In genomic region chr21:33937931-33938339, GRCh38 we compare ENCODE assay signal across 13 cellular contexts. TPM values are rescaled to one million over a fixed set of nuclear protein-coding genes. Genes with fewer than 3 reads are reported as not detected.
DNase-seq lines count a peak whose midpoint lies in the region; ATAC-seq and TF ChIP-seq lines count a peak whose summit lies in the region.
"Had no signal": no experiment of that assay in that cellular context is flagged by ENCODE, and none has a peak within 500 bp of the region (broad histone marks: within the 10 kb centered on the region; RNA-seq: fewer than 3 reads in every experiment).

No MANE protein-coding gene starts in this region.

- peak overlapping the region; percentile 95 for H3K27ac Mint-ChIP-seq in activated CD4-positive, alpha-beta T cell treated with anti-CD3 and anti-CD28 coated beads for 36 hours
- peak overlapping the region; percentile 97 for H3K27ac Mint-ChIP-seq in activated naive CD8-positive, alpha-beta T cell
- H3K27ac Mint-ChIP-seq in stimulated activated naive CD8-positive, alpha-beta T cell treated with anti-CD3 and anti-CD28 coated beads, Interleukin-15, Interleukin-2, amounts not matched to agents 100 ng/mL and 50 ng/mL, for 24 hours, result peak overlapping the region; percentile 97

- no peaks in the 10 kb centered on the region for H3K27me3 ChIP-seq in body of pancreas
- H3K27me3 ChIP-seq: dorsolateral prefrontal cortex had no signal

- no peak for TF ChIP-seq CTCF in body of pancreas (IDR thresholded peaks at IDR 0.05)

- TF ChIP-seq POLR2A in body of pancreas (IDR thresholded peaks at IDR 0.05), result no peak

- no peaks in the 10 kb centered on the region for H3K4me1 ChIP-seq in body of pancreas

- no peaks in the 10 kb centered on the region for H3K36me3 ChIP-seq in body of pancreas (replicated peaks in 1 of 2; ENCODE audit: insufficient read depth in 1 of 2, low read depth in 2 of 2)

- WGBS in body of pancreas, 2 donors, result 68 to 81% methylated on average over 14 of the region's 14 CpGs

- H3K9me3 Mint-ChIP-seq in activated CD4-positive, alpha-beta T cell treated with anti-CD3 and anti-CD28 coated beads for 36 hours (ENCODE audit: low read depth), result no peaks in the 10 kb centered on the region
- no peaks in the 10 kb centered on the region for H3K9me3 Mint-ChIP-seq in activated naive CD8-positive, alpha-beta T cell (ENCODE audit: low read depth)
- H3K9me3 Mint-ChIP-seq in stimulated activated naive CD8-positive, alpha-beta T cell treated with anti-CD3 and anti-CD28 coated beads, Interleukin-15, Interleukin-2, amounts not matched to agents 100 ng/mL and 50 ng/mL, for 24 hours, result no peaks in the 10 kb centered on the region

- peak; percentile 73 for DNase-seq in activated CD4-positive, alpha-beta T cell treated with anti-CD3 and anti-CD28 coated beads for 36 hours
- DNase-seq in activated CD4-positive, alpha-beta T cell treated with anti-CD3 and anti-CD28 coated beads, Interleukin-2, amount 50 U/mL, for 1 hour, result no peak
- DNase-seq in T-helper 1 cell (peak in 4 of 5 donors; percentile 29 to 87 (median 42)), HPDE6-E6E7 (ENCODE audit: extremely low spot score) (no peak), body of pancreas (no peak)
- DNase-seq: DMS79, dorsolateral prefrontal cortex, glutamatergic neuron, mesendoderm, NCI-H1436 treated with DMSO at 0.1 percent for 48 hours had no signal

- CTCF ChIA-PET in activated CD4-positive, alpha-beta T cell treated with anti-CD3 and anti-CD28 coated beads for 36 hours (lab: Charles Lee), result interaction anchor here (0.6 to 4.6 kb wide), 4 partner anchors 9 to 371 kb away, joined by 3 to 21 read pairs (median 4); no protein-coding TSS in a partner anchor

- peaks cover 79% of the 10 kb centered on the region for H3K4me1 Mint-ChIP-seq in activated CD4-positive, alpha-beta T cell treated with anti-CD3 and anti-CD28 coated beads for 36 hours
- H3K4me1 Mint-ChIP-seq in activated naive CD8-positive, alpha-beta T cell (ENCODE audit: low read depth), result peaks cover 87% of the 10 kb centered on the region
- peaks cover 83% of the 10 kb centered on the region for H3K4me1 Mint-ChIP-seq in stimulated activated naive CD8-positive, alpha-beta T cell treated with anti-CD3 and anti-CD28 coated beads, Interleukin-15, Interleukin-2, amounts not matched to agents 100 ng/mL and 50 ng/mL, for 24 hours (ENCODE audit: low read depth)

- H3K4me3 Mint-ChIP-seq in activated CD4-positive, alpha-beta T cell treated with anti-CD3 and anti-CD28 coated beads for 36 hours, result peak overlapping the region; percentile 46
- peak overlapping the region; percentile 57 for H3K4me3 Mint-ChIP-seq in activated naive CD8-positive, alpha-beta T cell
- peak overlapping the region; percentile 35 for H3K4me3 Mint-ChIP-seq in stimulated activated naive CD8-positive, alpha-beta T cell treated with anti-CD3 and anti-CD28 coated beads, Interleukin-15, Interleukin-2, amounts not matched to agents 100 ng/mL and 50 ng/mL, for 24 hours

- intact Hi-C loops in activated CD4-positive, alpha-beta T cell treated with anti-CD3 and anti-CD28 coated beads for 36 hours (cut with DNase I, micrococcal nuclease), result loop anchor here (1.0 kb wide), 1 partner anchor 9 kb away; no protein-coding TSS in a partner anchor
- intact Hi-C loops in body of pancreas (cut with DNase I), result no loop called here

- H3K36me3 Mint-ChIP-seq in activated CD4-positive, alpha-beta T cell treated with anti-CD3 and anti-CD28 coated beads for 36 hours (ENCODE audit: low read depth), result peaks cover 36% of the 10 kb centered on the region
- peaks cover 3% of the 10 kb centered on the region for H3K36me3 Mint-ChIP-seq in activated naive CD8-positive, alpha-beta T cell
- peaks cover 19% of the 10 kb centered on the region for H3K36me3 Mint-ChIP-seq in stimulated activated naive CD8-positive, alpha-beta T cell treated with anti-CD3 and anti-CD28 coated beads, Interleukin-15, Interleukin-2, amounts not matched to agents 100 ng/mL and 50 ng/mL, for 24 hours (ENCODE audit: low read depth)

- POLR2A ChIA-PET in activated CD4-positive, alpha-beta T cell treated with anti-CD3 and anti-CD28 coated beads for 36 hours (lab: Charles Lee), result interaction anchor here (0.6 to 3.7 kb wide), 5 partner anchors 11 to 1836 kb away, joined by 3 to 57 read pairs (median 4); no protein-coding TSS in a partner anchor

- peak overlapping the region in 1 of 4 donors; percentile 24 for H3K27ac ChIP-seq in body of pancreas
- H3K27ac ChIP-seq: dorsolateral prefrontal cortex had no signal

- no peak overlapping the region for H3K4me3 ChIP-seq in body of pancreas
- H3K4me3 ChIP-seq: dorsolateral prefrontal cortex had no signal

- H3K27me3 Mint-ChIP-seq in activated CD4-positive, alpha-beta T cell treated with anti-CD3 and anti-CD28 coated beads for 36 hours, result no peaks in the 10 kb centered on the region
- no peaks in the 10 kb centered on the region for H3K27me3 Mint-ChIP-seq in activated naive CD8-positive, alpha-beta T cell
- no peaks in the 10 kb centered on the region for H3K27me3 Mint-ChIP-seq in stimulated activated naive CD8-positive, alpha-beta T cell treated with anti-CD3 and anti-CD28 coated beads, Interleukin-15, Interleukin-2, amounts not matched to agents 100 ng/mL and 50 ng/mL, for 24 hours

- ATAC-seq in activated CD4-positive, alpha-beta T cell treated with anti-CD3 and anti-CD28 coated beads for 36 hours, result peak; percentile 76
- ATAC-seq in HG02970 (IDR thresholded peaks at IDR 0.05; ENCODE audit: low FRiP score, unreplicated experiment), result no peak
- ATAC-seq in body of pancreas, result no peak

- H3K9me3 ChIP-seq in body of pancreas, result no peaks in the 10 kb centered on the region

RNA-seq across cellular contexts. Expression of gene ATP5PO, which starts 22.3 kb away (rescaled TPM):
- total RNA-seq in activated CD4-positive, alpha-beta T cell treated with anti-CD3 and anti-CD28 coated beads for 36 hours, result 100 to 1,000 TPM; 177 to 238 TPM
- total RNA-seq in body of pancreas, result 10 to 100 TPM; 79.1 to 85.0 TPM

Comparison
In these comparisons a context has a peak if more than half of its experiments do, and no peak if none do; other contexts are left out.
1. DNase-seq: peak in activated CD4-positive, alpha-beta T cell treated with anti-CD3 and anti-CD28 coated beads for 36 hours (single experiment) and T-helper 1 cell (4 of 5); none in activated CD4-positive, alpha-beta T cell treated with anti-CD3 and anti-CD28 coated beads, Interleukin-2, amount 50 U/mL, for 1 hour (single experiment), HPDE6-E6E7 (single experiment) and body of pancreas (0 of 4).
2. Peak in every context shown above with its lines, with median percentiles within 50 percentile points of each other: H3K27ac Mint-ChIP-seq and H3K4me3 Mint-ChIP-seq.